1 cellular context compared by ENCODE assay signal in genomic region chr16:89657442-89658220, GRCh38.
A peak's percentile ranks its signal among the peaks of the same experiment; 100 is the strongest.
TF ChIP-seq lines count a peak whose summit lies in the region.

Gene CHMP1A (minus strand): TSS chr16:89657708. CDS start chr16:89657588, 120 bp downstream.
Gene SPATA33 (plus strand): TSS chr16:89657836. CDS start chr16:89657912, 76 bp downstream.

TF ChIP-seq in K562, 482 proteins besides CTCF, POLR2A, EP300 and RAD21 (continued from another document and continues in another):
- TF ChIP-seq, protein P1, sequence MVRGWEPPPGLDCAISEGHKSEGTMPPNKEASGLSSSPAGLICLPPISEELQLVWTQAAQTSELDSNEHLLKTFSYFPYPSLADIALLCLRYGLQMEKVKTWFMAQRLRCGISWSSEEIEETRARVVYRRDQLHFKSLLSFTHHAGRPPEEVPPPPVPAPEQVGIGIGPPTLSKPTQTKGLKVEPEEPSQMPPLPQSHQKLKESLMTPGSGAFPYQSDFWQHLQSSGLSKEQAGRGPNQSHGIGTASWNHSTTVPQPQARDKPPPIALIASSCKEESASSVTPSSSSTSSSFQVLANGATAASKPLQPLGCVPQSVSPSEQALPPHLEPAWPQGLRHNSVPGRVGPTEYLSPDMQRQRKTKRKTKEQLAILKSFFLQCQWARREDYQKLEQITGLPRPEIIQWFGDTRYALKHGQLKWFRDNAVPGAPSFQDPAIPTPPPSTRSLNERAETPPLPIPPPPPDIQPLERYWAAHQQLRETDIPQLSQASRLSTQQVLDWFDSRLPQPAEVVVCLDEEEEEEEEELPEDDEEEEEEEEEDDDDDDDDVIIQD (CRISPR knock-in tag; IDR thresholded peaks at IDR 0.05) = 0 out of 2 replicates have a peak, but pooled peaks have one; percentile 13
- TF ChIP-seq, protein P2, sequence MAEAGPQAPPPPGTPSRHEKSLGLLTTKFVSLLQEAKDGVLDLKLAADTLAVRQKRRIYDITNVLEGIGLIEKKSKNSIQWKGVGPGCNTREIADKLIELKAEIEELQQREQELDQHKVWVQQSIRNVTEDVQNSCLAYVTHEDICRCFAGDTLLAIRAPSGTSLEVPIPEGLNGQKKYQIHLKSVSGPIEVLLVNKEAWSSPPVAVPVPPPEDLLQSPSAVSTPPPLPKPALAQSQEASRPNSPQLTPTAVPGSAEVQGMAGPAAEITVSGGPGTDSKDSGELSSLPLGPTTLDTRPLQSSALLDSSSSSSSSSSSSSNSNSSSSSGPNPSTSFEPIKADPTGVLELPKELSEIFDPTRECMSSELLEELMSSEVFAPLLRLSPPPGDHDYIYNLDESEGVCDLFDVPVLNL (CRISPR knock-in tag; IDR thresholded peaks at IDR 0.05; ENCODE audit: low read depth) = peak; percentile 76; the same call in 1 of the 2 replicates
- TF ChIP-seq ETV5 (CRISPR knock-in tag; IDR thresholded peaks at IDR 0.05; ENCODE audit: low read depth) = peak; percentile 77
- TF ChIP-seq ZHX1 (conservative IDR thresholded peaks at IDR 0.05; ENCODE audit: low read length) = no peak
- peak; percentile 89 for TF ChIP-seq NR2C2 (CRISPR knock-in tag; IDR thresholded peaks at IDR 0.05)
- TF ChIP-seq NR2C2 (tag; IDR thresholded peaks at IDR 0.05) = peak; percentile 95
- TF ChIP-seq, protein P3, sequence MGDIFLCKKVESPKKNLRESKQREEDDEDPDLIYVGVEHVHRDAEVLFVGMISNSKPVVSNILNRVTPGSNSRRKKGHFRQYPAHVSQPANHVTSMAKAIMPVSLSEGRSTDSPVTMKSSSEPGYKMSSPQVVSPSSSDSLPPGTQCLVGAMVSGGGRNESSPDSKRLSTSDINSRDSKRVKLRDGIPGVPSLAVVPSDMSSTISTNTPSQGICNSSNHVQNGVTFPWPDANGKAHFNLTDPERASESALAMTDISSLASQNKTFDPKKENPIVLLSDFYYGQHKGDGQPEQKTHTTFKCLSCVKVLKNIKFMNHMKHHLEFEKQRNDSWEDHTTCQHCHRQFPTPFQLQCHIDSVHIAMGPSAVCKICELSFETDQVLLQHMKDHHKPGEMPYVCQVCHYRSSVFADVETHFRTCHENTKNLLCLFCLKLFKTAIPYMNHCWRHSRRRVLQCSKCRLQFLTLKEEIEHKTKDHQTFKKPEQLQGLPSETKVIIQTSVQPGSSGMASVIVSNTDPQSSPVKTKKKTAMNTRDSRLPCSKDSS (IDR thresholded peaks at IDR 0.05; ENCODE audit: low read depth, partially characterized antibody) = no peak
- TF ChIP-seq NFXL1 (CRISPR knock-in tag; IDR thresholded peaks at IDR 0.05) = no peak
- TF ChIP-seq TAF9B (IDR thresholded peaks at IDR 0.05; ENCODE audit: partially characterized antibody) = no peak
- TF ChIP-seq MAFG (tag; conservative IDR thresholded peaks at IDR 0.05) = no peak
- TF ChIP-seq FOXJ2 (tag; IDR thresholded peaks at IDR 0.05) = no peak
- peak; percentile 95 for TF ChIP-seq L3MBTL2 (IDR thresholded peaks at IDR 0.05)
- no peak for TF ChIP-seq POLR3G (IDR thresholded peaks at IDR 0.05; ENCODE audit: extremely low read depth, insufficient read length, insufficient replicate concordance)
- no peak for TF ChIP-seq ZKSCAN8 (CRISPR knock-in tag; IDR thresholded peaks at IDR 0.05)
- no peak for TF ChIP-seq ZNF644 (tag; IDR thresholded peaks at IDR 0.05; ENCODE audit: low read depth)
- no peak for TF ChIP-seq KDM1A (IDR thresholded peaks at IDR 0.05)
- no peak for TF ChIP-seq PRMT5 (CRISPR knock-in tag; IDR thresholded peaks at IDR 0.05)
- TF ChIP-seq ILF3 (IDR thresholded peaks at IDR 0.05; ENCODE audit: borderline replicate concordance) = no peak
- TF ChIP-seq FOSL1 (tag; conservative IDR thresholded peaks at IDR 0.05) = no peak
- TF ChIP-seq ZNF23 (CRISPR knock-in tag; IDR thresholded peaks at IDR 0.05) = no peak
- no peak for TF ChIP-seq HMG20B (CRISPR knock-in tag; IDR thresholded peaks at IDR 0.05)
- no peak for TF ChIP-seq ZNF408 (CRISPR knock-in tag; IDR thresholded peaks at IDR 0.05; ENCODE audit: low read depth)
- peak; percentile 92 for TF ChIP-seq RBM22 (IDR thresholded peaks at IDR 0.05; ENCODE audit: low read depth, low read length, poor library complexity, severe bottlenecking)
- no peak for TF ChIP-seq HMG20A (CRISPR knock-in tag; conservative IDR thresholded peaks at IDR 0.05)
- no peak for TF ChIP-seq GTF2A2 (tag; IDR thresholded peaks at IDR 0.05)
- peak; percentile 98 for TF ChIP-seq RBM25 (IDR thresholded peaks at IDR 0.05; ENCODE audit: low read depth, low read length, severe bottlenecking)
- TF ChIP-seq CBX3 (IDR thresholded peaks at IDR 0.05; ENCODE audit: borderline replicate concordance in 1 of 2, low read length in 2 of 2) = no peak; a peak in 1 of 3 replicates
- TF ChIP-seq CAMTA2 (CRISPR knock-in tag; conservative IDR thresholded peaks at IDR 0.05) = no peak
- TF ChIP-seq NCOA2 (IDR thresholded peaks at IDR 0.05; ENCODE audit: partially characterized antibody in 2 of 2) = no peak
- TF ChIP-seq ZNF384 (IDR thresholded peaks at IDR 0.05; ENCODE audit: low read depth, low read length) = no peak
- no peak for TF ChIP-seq SREBF1 (IDR thresholded peaks at IDR 0.05; ENCODE audit: borderline replicate concordance, low read depth, low read length)
- peak; percentile 81 for TF ChIP-seq PCBP1 (IDR thresholded peaks at IDR 0.05; ENCODE audit: low read depth, low read length, poor library complexity, severe bottlenecking)
- TF ChIP-seq GABPB2 (CRISPR knock-in tag; conservative IDR thresholded peaks at IDR 0.05) = no peak
- no peak for TF ChIP-seq BACH1 (tag; IDR thresholded peaks at IDR 0.05)
- TF ChIP-seq ARID2 (IDR thresholded peaks at IDR 0.05) = no peak
- TF ChIP-seq, protein P4, sequence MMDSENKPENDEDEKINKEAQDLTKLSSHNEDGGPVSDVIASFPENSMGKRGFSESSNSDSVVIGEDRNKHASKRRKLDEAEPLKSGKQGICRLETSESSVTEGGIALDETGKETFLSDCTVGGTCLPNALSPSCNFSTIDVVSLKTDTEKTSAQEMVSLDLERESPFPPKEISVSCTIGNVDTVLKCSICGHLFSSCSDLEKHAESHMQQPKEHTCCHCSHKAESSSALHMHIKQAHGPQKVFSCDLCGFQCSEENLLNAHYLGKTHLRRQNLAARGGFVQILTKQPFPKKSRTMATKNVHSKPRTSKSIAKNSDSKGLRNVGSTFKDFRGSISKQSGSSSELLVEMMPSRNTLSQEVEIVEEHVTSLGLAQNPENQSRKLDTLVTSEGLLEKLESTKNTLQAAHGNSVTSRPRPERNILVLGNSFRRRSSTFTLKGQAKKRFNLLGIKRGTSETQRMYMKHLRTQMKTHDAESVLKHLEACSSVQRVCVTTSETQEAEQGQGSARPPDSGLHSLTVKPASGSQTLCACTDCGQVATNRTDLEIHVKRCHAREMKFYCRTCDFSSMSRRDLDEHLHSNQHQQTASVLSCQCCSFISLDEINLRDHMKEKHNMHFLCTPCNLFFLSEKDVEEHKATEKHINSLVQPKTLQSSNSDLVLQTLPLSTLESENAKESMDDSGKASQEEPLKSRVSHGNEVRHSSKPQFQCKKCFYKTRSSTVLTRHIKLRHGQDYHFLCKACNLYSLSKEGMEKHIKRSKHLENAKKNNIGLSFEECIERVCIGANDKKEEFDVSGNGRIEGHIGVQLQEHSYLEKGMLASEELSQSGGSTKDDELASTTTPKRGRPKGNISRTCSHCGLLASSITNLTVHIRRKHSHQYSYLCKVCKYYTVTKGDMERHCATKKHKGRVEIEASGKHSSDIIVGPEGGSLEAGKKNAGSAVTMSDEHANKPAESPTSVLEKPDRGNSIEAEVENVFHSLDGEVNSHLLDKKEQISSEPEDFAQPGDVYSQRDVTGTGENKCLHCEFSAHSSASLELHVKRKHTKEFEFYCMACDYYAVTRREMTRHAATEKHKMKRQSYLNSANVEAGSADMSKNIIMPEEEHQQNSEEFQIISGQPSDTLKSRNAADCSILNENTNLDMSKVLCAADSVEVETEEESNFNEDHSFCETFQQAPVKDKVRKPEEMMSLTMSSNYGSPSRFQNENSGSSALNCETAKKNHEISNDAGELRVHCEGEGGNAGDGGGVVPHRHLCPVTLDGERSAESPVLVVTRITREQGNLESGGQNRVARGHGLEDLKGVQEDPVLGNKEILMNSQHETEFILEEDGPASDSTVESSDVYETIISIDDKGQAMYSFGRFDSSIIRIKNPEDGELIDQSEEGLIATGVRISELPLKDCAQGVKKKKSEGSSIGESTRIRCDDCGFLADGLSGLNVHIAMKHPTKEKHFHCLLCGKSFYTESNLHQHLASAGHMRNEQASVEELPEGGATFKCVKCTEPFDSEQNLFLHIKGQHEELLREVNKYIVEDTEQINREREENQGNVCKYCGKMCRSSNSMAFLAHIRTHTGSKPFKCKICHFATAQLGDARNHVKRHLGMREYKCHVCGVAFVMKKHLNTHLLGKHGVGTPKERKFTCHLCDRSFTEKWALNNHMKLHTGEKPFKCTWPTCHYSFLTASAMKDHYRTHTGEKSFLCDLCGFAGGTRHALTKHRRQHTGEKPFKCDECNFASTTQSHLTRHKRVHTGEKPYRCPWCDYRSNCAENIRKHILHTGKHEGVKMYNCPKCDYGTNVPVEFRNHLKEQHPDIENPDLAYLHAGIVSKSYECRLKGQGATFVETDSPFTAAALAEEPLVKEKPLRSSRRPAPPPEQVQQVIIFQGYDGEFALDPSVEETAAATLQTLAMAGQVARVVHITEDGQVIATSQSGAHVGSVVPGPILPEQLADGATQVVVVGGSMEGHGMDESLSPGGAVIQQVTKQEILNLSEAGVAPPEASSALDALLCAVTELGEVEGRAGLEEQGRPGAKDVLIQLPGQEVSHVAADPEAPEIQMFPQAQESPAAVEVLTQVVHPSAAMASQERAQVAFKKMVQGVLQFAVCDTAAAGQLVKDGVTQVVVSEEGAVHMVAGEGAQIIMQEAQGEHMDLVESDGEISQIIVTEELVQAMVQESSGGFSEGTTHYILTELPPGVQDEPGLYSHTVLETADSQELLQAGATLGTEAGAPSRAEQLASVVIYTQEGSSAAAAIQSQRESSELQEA (IDR thresholded peaks at IDR 0.05; ENCODE audit: low read depth) = no peak
- TF ChIP-seq, protein P5, sequence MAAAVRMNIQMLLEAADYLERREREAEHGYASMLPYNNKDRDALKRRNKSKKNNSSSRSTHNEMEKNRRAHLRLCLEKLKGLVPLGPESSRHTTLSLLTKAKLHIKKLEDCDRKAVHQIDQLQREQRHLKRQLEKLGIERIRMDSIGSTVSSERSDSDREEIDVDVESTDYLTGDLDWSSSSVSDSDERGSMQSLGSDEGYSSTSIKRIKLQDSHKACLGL (CRISPR knock-in tag; IDR thresholded peaks at IDR 0.05; ENCODE audit: borderline replicate concordance, poor library complexity, severe bottlenecking) = peak; percentile 39
- no peak for TF ChIP-seq ZBTB26 (CRISPR knock-in tag; IDR thresholded peaks at IDR 0.05)
- no peak for TF ChIP-seq PURB (CRISPR knock-in tag; IDR thresholded peaks at IDR 0.05; ENCODE audit: low read depth)
- no peak for TF ChIP-seq SNRNP70 (optimal IDR thresholded peaks at IDR 0.05; ENCODE audit: low read depth, low read length)
- no peak for TF ChIP-seq ZNF717 (CRISPR knock-in tag; IDR thresholded peaks at IDR 0.05)
- TF ChIP-seq NELFE (IDR thresholded peaks at IDR 0.05; ENCODE audit: insufficient read depth, insufficient read length) = no peak
- TF ChIP-seq CUX1 (CRISPR knock-in tag; IDR thresholded peaks at IDR 0.05) = no peak
